ENCODE assay signal across 1 cellular context in genomic region chr1:32334864-32335618, GRCh38.
TF ChIP-seq lines count a peak whose summit lies in the region.

No MANE protein-coding gene starts in this region.

TF ChIP-seq in K562, 482 proteins besides CTCF, POLR2A, EP300 and RAD21 (continued from another document):
- TF ChIP-seq ILK (tag; IDR thresholded peaks at IDR 0.05; ENCODE audit: borderline replicate concordance, low read depth): no peak
- TF ChIP-seq SRSF1 (IDR thresholded peaks at IDR 0.05; ENCODE audit: low read depth, low read length): no peak
- no peak for TF ChIP-seq GTF2B (IDR thresholded peaks at IDR 0.05; ENCODE audit: extremely low read depth, insufficient read length)
- TF ChIP-seq SPI1 (IDR thresholded peaks at IDR 0.05; ENCODE audit: borderline replicate concordance, low read depth, low read length): no peak
- peak; percentile 19 for TF ChIP-seq PHF20 (IDR thresholded peaks at IDR 0.05; ENCODE audit: partially characterized antibody)
- no peak for TF ChIP-seq ETV1 (tag; conservative IDR thresholded peaks at IDR 0.05; ENCODE audit: low read depth)
- TF ChIP-seq ZNF444 (CRISPR knock-in tag; IDR thresholded peaks at IDR 0.05): 0 out of 2 replicates have a peak, but pooled peaks have one; percentile 40
- TF ChIP-seq ETV5 (CRISPR knock-in tag; IDR thresholded peaks at IDR 0.05; ENCODE audit: low read depth): peak; percentile 18; the same call in 1 of the 2 replicates
- TF ChIP-seq, protein P1, sequence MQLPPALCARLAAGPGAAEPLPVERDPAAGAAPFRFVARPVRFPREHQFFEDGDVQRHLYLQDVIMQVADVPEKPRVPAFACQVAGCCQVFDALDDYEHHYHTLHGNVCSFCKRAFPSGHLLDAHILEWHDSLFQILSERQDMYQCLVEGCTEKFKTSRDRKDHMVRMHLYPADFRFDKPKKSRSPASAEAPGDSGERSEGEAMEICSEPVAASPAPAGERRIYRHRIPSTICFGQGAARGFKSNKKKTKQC (CRISPR knock-in tag; IDR thresholded peaks at IDR 0.05): peak; percentile 53; the same call in 1 of the 2 replicates
- peak; percentile 85 for TF ChIP-seq CCNT2 (IDR thresholded peaks at IDR 0.05; ENCODE audit: borderline replicate concordance, extremely low read depth, insufficient read length, low read depth, low read length)
- TF ChIP-seq ZNF436 (CRISPR knock-in tag; IDR thresholded peaks at IDR 0.05): no peak
- TF ChIP-seq JUNB (CRISPR knock-in tag; conservative IDR thresholded peaks at IDR 0.05): no peak
- TF ChIP-seq CEBPG (CRISPR knock-in tag; IDR thresholded peaks at IDR 0.05): no peak
- TF ChIP-seq CEBPG (tag; conservative IDR thresholded peaks at IDR 0.05 in 1 of 2, IDR thresholded peaks at IDR 0.05 in 1 of 2): no peak
